Comparison of ENCODE assay signal across 8 cellular contexts in genomic region chr21:29300547-29301138, GRCh38. TPM values are rescaled to one million over a fixed set of nuclear protein-coding genes. Genes with fewer than 3 reads are reported as not detected.
DNase-seq lines count a peak whose midpoint lies in the region; ATAC-seq and TF ChIP-seq lines count a peak whose summit lies in the region.

No MANE protein-coding gene starts in this region.

- no peaks in the 10 kb centered on the region for H3K27me3 ChIP-seq in Karpas-422 (ENCODE audit: low read length)
- H3K27me3 ChIP-seq in neuron (ENCODE audit: insufficient read depth, low read length) = no peaks in the 10 kb centered on the region
- H3K27me3 ChIP-seq in thyroid gland = no peaks in the 10 kb centered on the region

- H3K36me3 Mint-ChIP-seq in dendritic cell treated with granulocyte-macrophage colony-stimulating factor and Interleukin-4, amounts not matched to agents 40 ng/mL and 50 ng/mL, for 4 days (ENCODE audit: low read depth) = peaks cover 17% of the 10 kb centered on the region

- H3K4me3 Mint-ChIP-seq in dendritic cell treated with granulocyte-macrophage colony-stimulating factor and Interleukin-4, amounts not matched to agents 40 ng/mL and 50 ng/mL, for 4 days = peak overlapping the region; percentile 90

- H3K27ac Mint-ChIP-seq in dendritic cell treated with granulocyte-macrophage colony-stimulating factor and Interleukin-4, amounts not matched to agents 40 ng/mL and 50 ng/mL, for 4 days = peak overlapping the region; percentile 97

- peak overlapping the region; percentile 99 for H3K4me2 ChIP-seq in Karpas-422 (ENCODE audit: low read depth, low read length, poor library complexity, severe bottlenecking)

- TF ChIP-seq POLR2A in GM18505 (IDR thresholded peaks at IDR 0.05; ENCODE audit: borderline replicate concordance, extremely low read depth, insufficient read depth, insufficient read length) = no peak
- TF ChIP-seq POLR2A in thyroid gland (IDR thresholded peaks at IDR 0.05) = no peak

- H3K4me1 ChIP-seq in Karpas-422 (ENCODE audit: low read length) = peaks cover 64% of the 10 kb centered on the region
- peaks cover 15% of the 10 kb centered on the region for H3K4me1 ChIP-seq in neuron (ENCODE audit: insufficient read depth, low read length)
- peaks cover 46 to 58% of the 10 kb centered on the region in 2 donors for H3K4me1 ChIP-seq in thyroid gland

- H3K9me3 Mint-ChIP-seq in dendritic cell treated with granulocyte-macrophage colony-stimulating factor and Interleukin-4, amounts not matched to agents 40 ng/mL and 50 ng/mL, for 4 days = no peaks in the 10 kb centered on the region

- H3K9me3 ChIP-seq in Karpas-422 (ENCODE audit: low read length) = no peaks in the 10 kb centered on the region
- H3K9me3 ChIP-seq in neuron (ENCODE audit: low read length) = no peaks in the 10 kb centered on the region
- H3K9me3 ChIP-seq in thyroid gland = no peaks in the 10 kb centered on the region

- H3K9ac ChIP-seq in Karpas-422 (ENCODE audit: low read length) = peak overlapping the region; percentile 79

- 85 to 86% methylated on average over 6 of the region's 6 CpGs for WGBS in thyroid gland, 2 donors

- H3K4me1 Mint-ChIP-seq in dendritic cell treated with granulocyte-macrophage colony-stimulating factor and Interleukin-4, amounts not matched to agents 40 ng/mL and 50 ng/mL, for 4 days (ENCODE audit: low read depth) = peaks cover 61% of the 10 kb centered on the region

- intact Hi-C loops in dendritic cell treated with granulocyte-macrophage colony-stimulating factor and Interleukin-4, amounts not matched to agents 40 ng/mL and 50 ng/mL, for 4 days (cut with micrococcal nuclease) = loop anchor here (5.0 kb wide), 2 partner anchors 47 to 63 kb away; no protein-coding TSS in a partner anchor
- intact Hi-C loops in thyroid gland (cut with DNase I) = no loop called here

- peak overlapping the region; percentile 83 for H3K4me3 ChIP-seq in Karpas-422 (ENCODE audit: low read length)
- H3K4me3 ChIP-seq in neuron (ENCODE audit: low read length) = peak overlapping the region; percentile 85
- H3K4me3 ChIP-seq in thyroid gland (replicated peaks in 1 of 3) = peak overlapping the region in 1 of 3 donors; percentile 86

- no peaks in the 10 kb centered on the region for H3K9me2 ChIP-seq in Karpas-422 (replicated peaks; ENCODE audit: insufficient read depth, low read length)

- H3K79me2 ChIP-seq in Karpas-422 (ENCODE audit: low read length) = peaks cover 65% of the 10 kb centered on the region

- H2AFZ ChIP-seq in Karpas-422 (ENCODE audit: low read length) (no peak overlapping the region), neuron (ENCODE audit: low read depth, low read length) (no peak overlapping the region)

- peaks cover 15% of the 10 kb centered on the region for H4K20me1 ChIP-seq in Karpas-422 (ENCODE audit: insufficient read depth, low read depth, low read length)

- H3K27ac ChIP-seq in Karpas-422 (ENCODE audit: low read length) (peak overlapping the region; percentile 62), thyroid gland (peak overlapping the region in 1 of 3 donors; percentile 93)

- H3K36me3 ChIP-seq in Karpas-422 (ENCODE audit: insufficient read depth, low read length) (0 out of 2 replicates have a peak, but pooled peaks cover 4% of the 10 kb centered on the region), neuron (ENCODE audit: insufficient read depth, low read length) (no peaks in the 10 kb centered on the region), thyroid gland (no peaks in the 10 kb centered on the region)

- no peak for TF ChIP-seq CTCF in thyroid gland (IDR thresholded peaks at IDR 0.05)

- ATAC-seq in GM18505 (IDR thresholded peaks at IDR 0.05; ENCODE audit: unreplicated experiment) (peak; percentile 55), GM21737 (IDR thresholded peaks at IDR 0.05; ENCODE audit: unreplicated experiment) (peak; percentile 70)

- DNase-seq in Karpas-422 = peak; percentile 68
- no peak for DNase-seq in thyroid gland
- no peak for DNase-seq in HUDEP-2 (lab: John Stamatoyannopoulos, UW; ENCODE audit: unreplicated experiment in 76 of 76)
- DNase-seq in NOMO-1 (lab: John Stamatoyannopoulos, UW; ENCODE audit: unreplicated experiment in 2 of 2) = no peak

- no peaks in the 10 kb centered on the region for H3K27me3 Mint-ChIP-seq in dendritic cell treated with granulocyte-macrophage colony-stimulating factor and Interleukin-4, amounts not matched to agents 40 ng/mL and 50 ng/mL, for 4 days

RNA-seq across cellular contexts. Expression of gene BACH1, which starts 1.9 kb away (rescaled TPM):
- total RNA-seq in Karpas-422 (2014; rRNA removed; shearing (Covaris generic); ENCODE audit: low replicate concordance) = 30.7 and 42.0 TPM in 2 replicates
- 10 to 100 TPM; 36.3 to 89.9 (median 64.9) TPM for total RNA-seq in thyroid gland
